ENCODE assay signal across 3 cellular contexts in genomic region chr20:15016875-15017274, GRCh38.
DNase-seq lines count a peak whose midpoint lies in the region; ATAC-seq, FAIRE-seq and TF ChIP-seq lines count a peak whose summit lies in the region.
"Not testable (repeated sequence)": the region's sequence is repeated elsewhere in the genome, so short reads cannot be mapped to it uniquely, and the experiment has no call there.

No MANE protein-coding gene starts in this region.

- not testable (repeated sequence) for H3K27ac ChIP-seq in A549; HepG2 (ENCODE audit: extremely low read length, insufficient read depth, low read length); liver (ENCODE audit: low read depth in 1 of 2, low read length in 2 of 2)

- not testable (repeated sequence) for H3K27me3 ChIP-seq in HepG2 (ENCODE audit: control insufficient read depth in 1 of 2, insufficient read depth in 2 of 2, low read length in 2 of 2); liver (ENCODE audit: control insufficient read depth in 4 of 4, insufficient read depth in 4 of 4, low read length in 3 of 4)

- TF ChIP-seq EP300 in A549 (IDR thresholded peaks at IDR 0.05); HepG2 (IDR thresholded peaks at IDR 0.05; ENCODE audit: low read depth in 2 of 2, low read length in 2 of 2); HepG2 (CRISPR knock-in tag; IDR thresholded peaks at IDR 0.05; ENCODE audit: borderline replicate concordance): not testable (repeated sequence)

- not testable (repeated sequence) for H3K9me3 ChIP-seq in A549; HepG2 (ENCODE audit: low read length); liver (ENCODE audit: control insufficient read depth in 4 of 4, low read length in 3 of 4)

- CTCF ChIA-PET in A549 (lab: Yijun Ruan, JAX); HepG2 (lab: Yijun Ruan, JAX; ENCODE audit: low intra/inter-chr PET ratio, low total read pairs): not testable (repeated sequence)

- not testable (repeated sequence) for H3K4me2 ChIP-seq in A549; HepG2 (ENCODE audit: low read depth, low read length)

- H3K4me1 ChIP-seq in A549; liver (ENCODE audit: control insufficient read depth in 4 of 4, insufficient read depth in 4 of 4, low read length in 3 of 4): not testable (repeated sequence)
- H3K4me1 ChIP-seq in HepG2 (ENCODE audit: insufficient read depth, low read length), result peaks cover 18% of the 10 kb centered on the region

- not testable (repeated sequence) for H2AFZ ChIP-seq in HepG2 (ENCODE audit: low read length)

- not testable (repeated sequence) for H3K79me2 ChIP-seq in HepG2 (ENCODE audit: insufficient read depth, low read length)

- not testable (repeated sequence) for TF ChIP-seq POLR2A in A549 (IDR thresholded peaks at IDR 0.05; ENCODE audit: low read length); HepG2 (IDR thresholded peaks at IDR 0.05; ENCODE audit: insufficient read depth in 1 of 2, low read depth in 2 of 2, low read length in 2 of 2)

- not testable (repeated sequence) for ATAC-seq in A549, HepG2

- H4K20me1 ChIP-seq in HepG2 (ENCODE audit: insufficient read depth, low read length), result not testable (repeated sequence)

- FAIRE-seq in A549 (lab: Jason Lieb, UNC), result peak; percentile 46
- not testable (repeated sequence) for FAIRE-seq in HepG2 (lab: Jason Lieb, UNC)

- in situ Hi-C loops in HepG2 (cut with HindIII; ENCODE audit: extremely low pct_ligation_motif_present, low pct_unique_long_range_greater_than_20kb), result not testable (repeated sequence)

- POLR2A ChIA-PET in A549 (lab: Yijun Ruan, JAX); HepG2 (lab: Yijun Ruan, JAX): not testable (repeated sequence)

- H3K9ac ChIP-seq in HepG2 (ENCODE audit: insufficient read depth, low read depth, low read length); liver (ENCODE audit: low read depth in 1 of 2, low read length in 2 of 2): not testable (repeated sequence)

- TF ChIP-seq CTCF in A549 (IDR thresholded peaks at IDR 0.05); HepG2 (CRISPR knock-in tag; IDR thresholded peaks at IDR 0.05); liver (IDR thresholded peaks at IDR 0.05; ENCODE audit: low read depth, low read length, missing input control): not testable (repeated sequence)

- TF ChIP-seq RAD21 in A549 (conservative IDR thresholded peaks at IDR 0.05 in 1 of 2, IDR thresholded peaks at IDR 0.05 in 1 of 2); HepG2 (CRISPR knock-in tag; IDR thresholded peaks at IDR 0.05); liver (IDR thresholded peaks at IDR 0.05): not testable (repeated sequence)

- WGBS in A549 (ENCODE audit: missing lambda C conversion rate), result 63% methylated on average over 1 of the region's 1 CpG
- WGBS in HepG2 (ENCODE audit: low lambda C conversion rate), result 21% methylated on average over 1 of the region's 1 CpG
- 93% methylated on average over 1 of the region's 1 CpG for WGBS in liver

- not testable (repeated sequence) for DNase-seq in A549 (ENCODE audit: low read depth in 1 of 2, low spot score in 1 of 2); HepG2 (ENCODE audit: low spot score)

- intact Hi-C loops in HepG2 (cut with micrococcal nuclease; ENCODE audit: unreplicated experiment), result not testable (repeated sequence)

- H3K4me3 ChIP-seq in A549; HepG2 (replicated peaks in 1 of 3; ENCODE audit: insufficient read depth in 1 of 3, low read depth in 2 of 3, low read length in 3 of 3); liver (ENCODE audit: low read depth in 1 of 3, low read length in 3 of 3): not testable (repeated sequence)

- not testable (repeated sequence) for BruUV-seq in HepG2 (replicated peaks; lab: Mats Ljungman, UMichigan)

- H3K36me3 ChIP-seq in HepG2 (replicated peaks in 1 of 2; ENCODE audit: control insufficient read depth in 1 of 2, insufficient read depth in 2 of 2, low read length in 2 of 2); liver (ENCODE audit: control insufficient read depth in 4 of 4, insufficient read depth in 3 of 4, low read depth in 1 of 4, low read length in 3 of 4): not testable (repeated sequence)

TF ChIP-seq in HepG2, 621 proteins besides CTCF, POLR2A, EP300 and RAD21:
- TF ChIP-seq ZFP36L1 (CRISPR knock-in tag; IDR thresholded peaks at IDR 0.05) (0 out of 2 replicates have a peak, but pooled peaks have one; percentile 39), HNF4A (CRISPR knock-in tag; IDR thresholded peaks at IDR 0.05) (peak; percentile 63), PBX2 (CRISPR knock-in tag; IDR thresholded peaks at IDR 0.05) (0 out of 2 replicates have a peak, but pooled peaks have one; percentile 9)

TF ChIP-seq in liver, 16 proteins besides CTCF, POLR2A, EP300 and RAD21:
- TF ChIP-seq HNF4A (conservative IDR thresholded peaks at IDR 0.05), result peak; percentile 5 to 56
